Comparison of ENCODE assay signal across 1 cellular context in the genomic region with DNA sequence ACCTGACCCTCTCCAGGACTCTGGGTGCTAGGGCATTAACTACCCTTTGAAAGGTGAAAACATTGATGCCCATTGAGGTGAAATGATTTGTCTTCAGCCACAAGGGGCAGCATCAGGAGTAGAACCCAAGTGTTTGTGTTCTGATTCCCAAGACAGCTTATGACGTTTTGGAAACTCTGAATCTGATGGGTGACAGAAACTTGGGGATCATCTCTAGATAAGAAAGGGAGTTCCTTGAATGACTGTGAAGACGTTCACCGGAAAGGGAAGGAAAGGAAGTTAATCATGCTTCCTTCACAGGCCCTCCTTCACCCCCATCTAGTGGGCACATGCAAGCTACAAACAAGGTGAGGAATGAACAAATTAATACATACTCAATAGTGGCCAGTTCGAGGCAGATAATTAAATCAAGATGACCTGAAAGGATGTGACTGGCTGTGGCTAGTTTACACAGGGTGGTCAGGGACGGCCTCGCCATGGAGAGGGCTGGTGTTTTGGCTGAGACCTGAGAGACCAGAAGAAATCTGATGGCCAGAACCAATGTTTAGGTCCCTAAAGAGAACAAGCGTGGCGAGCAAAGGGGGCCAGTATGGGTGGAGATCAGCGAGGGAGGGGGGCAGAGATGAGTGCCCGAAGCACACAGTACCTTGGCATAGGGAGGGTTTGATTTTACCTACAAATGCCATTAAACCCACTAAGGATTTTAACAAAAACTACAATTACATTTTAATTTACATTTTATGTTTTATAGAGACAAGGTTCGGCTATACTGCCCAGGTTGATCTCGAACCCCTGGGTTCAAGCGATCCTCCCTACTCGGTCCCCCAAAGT.
TF ChIP-seq lines count a peak whose summit lies in the region.

No MANE protein-coding gene starts in this region.

TF ChIP-seq in K562, 482 proteins besides CTCF, POLR2A, EP300 and RAD21 (continued from another document and continues in another):
- peak in 1 of 2 experiments; percentile 62; a peak in 2 of 4 replicates for TF ChIP-seq TEAD1 (CRISPR knock-in tag; IDR thresholded peaks at IDR 0.05)
- TF ChIP-seq, protein P1, sequence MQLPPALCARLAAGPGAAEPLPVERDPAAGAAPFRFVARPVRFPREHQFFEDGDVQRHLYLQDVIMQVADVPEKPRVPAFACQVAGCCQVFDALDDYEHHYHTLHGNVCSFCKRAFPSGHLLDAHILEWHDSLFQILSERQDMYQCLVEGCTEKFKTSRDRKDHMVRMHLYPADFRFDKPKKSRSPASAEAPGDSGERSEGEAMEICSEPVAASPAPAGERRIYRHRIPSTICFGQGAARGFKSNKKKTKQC (CRISPR knock-in tag; IDR thresholded peaks at IDR 0.05) = no peak
- TF ChIP-seq, protein P2, sequence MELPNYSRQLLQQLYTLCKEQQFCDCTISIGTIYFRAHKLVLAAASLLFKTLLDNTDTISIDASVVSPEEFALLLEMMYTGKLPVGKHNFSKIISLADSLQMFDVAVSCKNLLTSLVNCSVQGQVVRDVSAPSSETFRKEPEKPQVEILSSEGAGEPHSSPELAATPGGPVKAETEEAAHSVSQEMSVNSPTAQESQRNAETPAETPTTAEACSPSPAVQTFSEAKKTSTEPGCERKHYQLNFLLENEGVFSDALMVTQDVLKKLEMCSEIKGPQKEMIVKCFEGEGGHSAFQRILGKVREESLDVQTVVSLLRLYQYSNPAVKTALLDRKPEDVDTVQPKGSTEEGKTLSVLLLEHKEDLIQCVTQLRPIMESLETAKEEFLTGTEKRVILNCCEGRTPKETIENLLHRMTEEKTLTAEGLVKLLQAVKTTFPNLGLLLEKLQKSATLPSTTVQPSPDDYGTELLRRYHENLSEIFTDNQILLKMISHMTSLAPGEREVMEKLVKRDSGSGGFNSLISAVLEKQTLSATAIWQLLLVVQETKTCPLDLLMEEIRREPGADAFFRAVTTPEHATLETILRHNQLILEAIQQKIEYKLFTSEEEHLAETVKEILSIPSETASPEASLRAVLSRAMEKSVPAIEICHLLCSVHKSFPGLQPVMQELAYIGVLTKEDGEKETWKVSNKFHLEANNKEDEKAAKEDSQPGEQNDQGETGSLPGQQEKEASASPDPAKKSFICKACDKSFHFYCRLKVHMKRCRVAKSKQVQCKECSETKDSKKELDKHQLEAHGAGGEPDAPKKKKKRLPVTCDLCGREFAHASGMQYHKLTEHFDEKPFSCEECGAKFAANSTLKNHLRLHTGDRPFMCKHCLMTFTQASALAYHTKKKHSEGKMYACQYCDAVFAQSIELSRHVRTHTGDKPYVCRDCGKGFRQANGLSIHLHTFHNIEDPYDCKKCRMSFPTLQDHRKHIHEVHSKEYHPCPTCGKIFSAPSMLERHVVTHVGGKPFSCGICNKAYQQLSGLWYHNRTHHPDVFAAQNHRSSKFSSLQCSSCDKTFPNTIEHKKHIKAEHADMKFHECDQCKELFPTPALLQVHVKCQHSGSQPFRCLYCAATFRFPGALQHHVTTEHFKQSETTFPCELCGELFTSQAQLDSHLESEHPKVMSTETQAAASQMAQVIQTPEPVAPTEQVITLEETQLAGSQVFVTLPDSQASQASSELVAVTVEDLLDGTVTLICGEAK (IDR thresholded peaks at IDR 0.05) = peak; percentile 36
- TF ChIP-seq, protein P2 (CRISPR knock-in tag; IDR thresholded peaks at IDR 0.05) = no peak
- no peak for TF ChIP-seq RFX5 (IDR thresholded peaks at IDR 0.05; ENCODE audit: low read depth, low read length)
- TF ChIP-seq SP1 (CRISPR knock-in tag; IDR thresholded peaks at IDR 0.05) = peak; percentile 59; the same call in 1 of the 2 replicates
- no peak for TF ChIP-seq GATAD2A (IDR thresholded peaks at IDR 0.05)
- TF ChIP-seq, protein P3, sequence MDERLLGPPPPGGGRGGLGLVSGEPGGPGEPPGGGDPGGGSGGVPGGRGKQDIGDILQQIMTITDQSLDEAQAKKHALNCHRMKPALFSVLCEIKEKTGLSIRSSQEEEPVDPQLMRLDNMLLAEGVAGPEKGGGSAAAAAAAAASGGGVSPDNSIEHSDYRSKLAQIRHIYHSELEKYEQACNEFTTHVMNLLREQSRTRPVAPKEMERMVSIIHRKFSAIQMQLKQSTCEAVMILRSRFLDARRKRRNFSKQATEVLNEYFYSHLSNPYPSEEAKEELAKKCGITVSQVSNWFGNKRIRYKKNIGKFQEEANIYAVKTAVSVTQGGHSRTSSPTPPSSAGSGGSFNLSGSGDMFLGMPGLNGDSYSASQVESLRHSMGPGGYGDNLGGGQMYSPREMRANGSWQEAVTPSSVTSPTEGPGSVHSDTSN (CRISPR knock-in tag; IDR thresholded peaks at IDR 0.05; ENCODE audit: low read depth) = no peak
- TF ChIP-seq, protein P3 (tag; conservative IDR thresholded peaks at IDR 0.05; ENCODE audit: low read depth) = peak; percentile 69
- TF ChIP-seq NRF1 (conservative IDR thresholded peaks at IDR 0.05 in 1 of 2, IDR thresholded peaks at IDR 0.05 in 1 of 2) = no peak
- TF ChIP-seq NR4A1 (CRISPR knock-in tag; IDR thresholded peaks at IDR 0.05) = no peak
- peak; percentile 24; the same call in 1 of the 2 replicates for TF ChIP-seq NR4A1 (tag; IDR thresholded peaks at IDR 0.05)
- TF ChIP-seq, protein P4, sequence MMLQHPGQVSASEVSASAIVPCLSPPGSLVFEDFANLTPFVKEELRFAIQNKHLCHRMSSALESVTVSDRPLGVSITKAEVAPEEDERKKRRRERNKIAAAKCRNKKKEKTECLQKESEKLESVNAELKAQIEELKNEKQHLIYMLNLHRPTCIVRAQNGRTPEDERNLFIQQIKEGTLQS (IDR thresholded peaks at IDR 0.05) = peak; percentile 80; the same call in 1 of the 2 replicates
- TF ChIP-seq, protein P4 (CRISPR knock-in tag; conservative IDR thresholded peaks at IDR 0.05) = no peak
- TF ChIP-seq CREM (IDR thresholded peaks at IDR 0.05; ENCODE audit: low read depth) = peak; percentile 90
- TF ChIP-seq JUND (IDR thresholded peaks at IDR 0.05; ENCODE audit: borderline replicate concordance, low read depth, low read length) = peak; percentile 89
- peak; percentile 90; the same call in 2 of the 3 replicates for TF ChIP-seq JUND (tag; IDR thresholded peaks at IDR 0.05; ENCODE audit: borderline replicate concordance, low read depth, low read length)
- 0 out of 2 replicates have a peak, but pooled peaks have one; percentile 45 for TF ChIP-seq CC2D1A (IDR thresholded peaks at IDR 0.05)
- 0 out of 2 replicates have a peak, but pooled peaks have one; percentile 10 for TF ChIP-seq PYGO2 (tag; IDR thresholded peaks at IDR 0.05)
- TF ChIP-seq, protein P5, sequence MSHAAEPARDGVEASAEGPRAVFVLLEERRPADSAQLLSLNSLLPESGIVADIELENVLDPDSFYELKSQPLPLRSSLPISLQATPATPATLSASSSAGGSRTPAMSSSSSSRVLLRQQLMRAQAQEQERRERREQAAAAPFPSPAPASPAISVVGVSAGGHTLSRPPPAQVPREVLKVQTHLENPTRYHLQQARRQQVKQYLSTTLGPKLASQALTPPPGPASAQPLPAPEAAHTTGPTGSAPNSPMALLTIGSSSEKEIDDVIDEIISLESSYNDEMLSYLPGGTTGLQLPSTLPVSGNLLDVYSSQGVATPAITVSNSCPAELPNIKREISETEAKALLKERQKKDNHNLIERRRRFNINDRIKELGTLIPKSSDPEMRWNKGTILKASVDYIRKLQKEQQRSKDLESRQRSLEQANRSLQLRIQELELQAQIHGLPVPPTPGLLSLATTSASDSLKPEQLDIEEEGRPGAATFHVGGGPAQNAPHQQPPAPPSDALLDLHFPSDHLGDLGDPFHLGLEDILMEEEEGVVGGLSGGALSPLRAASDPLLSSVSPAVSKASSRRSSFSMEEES (CRISPR knock-in tag; IDR thresholded peaks at IDR 0.05) = no peak
- no peak for TF ChIP-seq ASH1L (IDR thresholded peaks at IDR 0.05; ENCODE audit: borderline replicate concordance, low read depth, partially characterized antibody)
- TF ChIP-seq MECOM (CRISPR knock-in tag; IDR thresholded peaks at IDR 0.05) = peak; percentile 69; the same call in 1 of the 2 replicates
- TF ChIP-seq, protein P6, sequence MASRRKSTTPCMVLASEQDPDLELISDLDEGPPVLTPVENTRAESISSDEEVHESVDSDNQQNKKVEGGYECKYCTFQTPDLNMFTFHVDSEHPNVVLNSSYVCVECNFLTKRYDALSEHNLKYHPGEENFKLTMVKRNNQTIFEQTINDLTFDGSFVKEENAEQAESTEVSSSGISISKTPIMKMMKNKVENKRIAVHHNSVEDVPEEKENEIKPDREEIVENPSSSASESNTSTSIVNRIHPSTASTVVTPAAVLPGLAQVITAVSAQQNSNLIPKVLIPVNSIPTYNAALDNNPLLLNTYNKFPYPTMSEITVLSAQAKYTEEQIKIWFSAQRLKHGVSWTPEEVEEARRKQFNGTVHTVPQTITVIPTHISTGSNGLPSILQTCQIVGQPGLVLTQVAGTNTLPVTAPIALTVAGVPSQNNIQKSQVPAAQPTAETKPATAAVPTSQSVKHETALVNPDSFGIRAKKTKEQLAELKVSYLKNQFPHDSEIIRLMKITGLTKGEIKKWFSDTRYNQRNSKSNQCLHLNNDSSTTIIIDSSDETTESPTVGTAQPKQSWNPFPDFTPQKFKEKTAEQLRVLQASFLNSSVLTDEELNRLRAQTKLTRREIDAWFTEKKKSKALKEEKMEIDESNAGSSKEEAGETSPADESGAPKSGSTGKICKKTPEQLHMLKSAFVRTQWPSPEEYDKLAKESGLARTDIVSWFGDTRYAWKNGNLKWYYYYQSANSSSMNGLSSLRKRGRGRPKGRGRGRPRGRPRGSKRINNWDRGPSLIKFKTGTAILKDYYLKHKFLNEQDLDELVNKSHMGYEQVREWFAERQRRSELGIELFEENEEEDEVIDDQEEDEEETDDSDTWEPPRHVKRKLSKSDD (conservative IDR thresholded peaks at IDR 0.05; ENCODE audit: low read length) = 0 out of 2 replicates have a peak, but pooled peaks have one; percentile 44
- peak; percentile 95; the same call in 1 of the 2 replicates for TF ChIP-seq NFATC3 (IDR thresholded peaks at IDR 0.05)
- 0 out of 2 replicates have a peak, but pooled peaks have one; percentile 53 for TF ChIP-seq KLF1 (tag; IDR thresholded peaks at IDR 0.05)
- TF ChIP-seq MEIS2 (IDR thresholded peaks at IDR 0.05; ENCODE audit: partially characterized antibody) = peak; percentile 85
- peak; percentile 22; the same call in 1 of the 2 replicates for TF ChIP-seq HEY1 (CRISPR knock-in tag; IDR thresholded peaks at IDR 0.05; ENCODE audit: borderline replicate concordance)
